Comparison of ENCODE assay signal across 18 cellular contexts in genomic region chr14:49526101-49526500, GRCh38.
DNase-seq lines count a peak whose midpoint lies in the region; ATAC-seq, FAIRE-seq and TF ChIP-seq lines count a peak whose summit lies in the region.
"Had no signal": no experiment of that assay in that cellular context is flagged by ENCODE, and none has a peak within 500 bp of the region (broad histone marks: within the 10 kb centered on the region; RNA-seq: fewer than 3 reads in every experiment).

No MANE protein-coding gene starts in this region.

- H3K79me2 ChIP-seq in H1 (ENCODE audit: control insufficient read depth in 1 of 2, insufficient read depth in 2 of 2, low read length in 2 of 2) (no peaks in the 10 kb centered on the region), SK-N-SH (ENCODE audit: insufficient read depth) (no peaks in the 10 kb centered on the region)

- H3K9me3 ChIP-seq in H1 (ENCODE audit: insufficient read depth in 2 of 2, low read depth in 1 of 2, low read length in 1 of 2) (no peaks in the 10 kb centered on the region), SK-N-SH (no peaks in the 10 kb centered on the region)

- H2AFZ ChIP-seq in H1 (ENCODE audit: low read length) (no peak overlapping the region), SK-N-SH (ENCODE audit: low read depth) (no peak overlapping the region)

- DNase-seq in H1 (ENCODE audit: low read depth in 1 of 2, low spot score in 2 of 2) (no peak), iPS-NIHi11 (ENCODE audit: low spot score) (peak; percentile 35), osteocyte (ENCODE audit: extremely low spot score, unreplicated experiment) (no peak), SK-N-SH (no peak)
- DNase-seq: ACHN; Caco-2; CD4-positive, alpha-beta T cell; GOT3; H9; IMR-90 had no signal

- CTCF ChIA-PET in H1 (lab: Charles Lee; ENCODE audit: partially characterized antibody): interaction anchor here (1.1 to 2.2 kb wide), 4 partner anchors 12 to 61 kb away, joined by 4 to 11 read pairs (median 6); no protein-coding TSS in a partner anchor
- CTCF ChIA-PET in SK-N-SH (lab: Yijun Ruan, JAX): interaction anchor here (0.6 kb wide), 1 partner anchor 29 kb away, joined by 3 read pairs; no protein-coding TSS in a partner anchor

- no peaks in the 10 kb centered on the region for H3F3A ChIP-seq in SK-N-SH (replicated peaks; ENCODE audit: insufficient read depth)

- H3K4ac ChIP-seq in H1 (replicated peaks; ENCODE audit: insufficient read length, low read depth, low read length): no peak overlapping the region

- ATAC-seq in GM18861 (IDR thresholded peaks at IDR 0.05; ENCODE audit: unreplicated experiment) (no peak), GM18868 (IDR thresholded peaks at IDR 0.05; ENCODE audit: unreplicated experiment) (no peak)

- H3K27me3 ChIP-seq in H1 (replicated peaks in 1 of 4; ENCODE audit: control insufficient read depth in 3 of 4, extremely low read depth in 1 of 4, insufficient read depth in 3 of 4, low read length in 3 of 4): no peaks in the 10 kb centered on the region
- H3K27me3 ChIP-seq in SK-N-SH (ENCODE audit: insufficient read depth): no peaks in the 10 kb centered on the region; the same call in 1 of the 2 replicates

- no peak overlapping the region for H3K27ac Mint-ChIP-seq in osteocyte (ENCODE audit: unreplicated experiment)
- H3K27ac Mint-ChIP-seq: CD4-positive, alpha-beta T cell; H9 had no signal

- H3K27me3 Mint-ChIP-seq in osteocyte (ENCODE audit: unreplicated experiment): peaks cover 36% of the 10 kb centered on the region

- no peak for FAIRE-seq in H1 (lab: Jason Lieb, UNC)
- FAIRE-seq: A204.1, D721Med, G401.6, GM12891, HTR-8/SVneo had no signal

- H3K23ac ChIP-seq in H1 (ENCODE audit: insufficient read length): no peak overlapping the region

- H2BK12ac ChIP-seq in H1 (ENCODE audit: low read depth, low read length): no peak overlapping the region

- TF ChIP-seq POLR2A in H1 (IDR thresholded peaks at IDR 0.05; ENCODE audit: control extremely low read depth in 1 of 2, low read depth in 2 of 2, low read length in 2 of 2): no peak

- no peaks in the 10 kb centered on the region for H4K20me1 ChIP-seq in H1 (replicated peaks in 1 of 2; ENCODE audit: control insufficient read depth in 1 of 2, insufficient read depth in 2 of 2, low read length in 2 of 2)
- H4K20me1 ChIP-seq in SK-N-SH (ENCODE audit: insufficient read depth): no peaks in the 10 kb centered on the region

- H3K4me1 ChIP-seq in H1 (replicated peaks in 1 of 4; ENCODE audit: control insufficient read depth in 3 of 4, insufficient read depth in 4 of 4, low read length in 3 of 4): no peaks in the 10 kb centered on the region
- H3K4me1 ChIP-seq in SK-N-SH (ENCODE audit: control insufficient read depth in 1 of 2, insufficient read depth in 2 of 2, low read depth in 1 of 2, low read length in 1 of 2): no peaks in the 10 kb centered on the region

- H2BK5ac ChIP-seq in H1 (ENCODE audit: low read depth, low read length): no peak overlapping the region

- H3K4me3 ChIP-seq in H1 (ENCODE audit: extremely low read depth in 1 of 4, insufficient read depth in 2 of 4, low read depth in 3 of 4, low read length in 4 of 4) (no peak overlapping the region), SK-N-SH (ENCODE audit: low read depth in 2 of 2, low read length in 1 of 2) (no peak overlapping the region)

- no peaks in the 10 kb centered on the region for H3K79me1 ChIP-seq in H1 (ENCODE audit: low read depth, low read length)

- peaks cover 9% of the 10 kb centered on the region for H3K9me3 Mint-ChIP-seq in osteocyte (ENCODE audit: unreplicated experiment)
- H3K9me3 Mint-ChIP-seq: CD4-positive, alpha-beta T cell had no signal

- H3K9ac ChIP-seq in H1 (replicated peaks in 1 of 4; ENCODE audit: extremely low read depth in 1 of 4, low read depth in 3 of 4, low read length in 3 of 4) (no peak overlapping the region), SK-N-SH (no peak overlapping the region)

- no peak for TF ChIP-seq RAD21 in H1 (IDR thresholded peaks at IDR 0.05 in 1 of 2, conservative IDR thresholded peaks at IDR 0.05 in 1 of 2; ENCODE audit: low read depth in 2 of 2, low read length in 2 of 2)
- no peak for TF ChIP-seq RAD21 in SK-N-SH (IDR thresholded peaks at IDR 0.05; ENCODE audit: low read length)

- H4K8ac ChIP-seq in H1 (ENCODE audit: extremely low read depth, insufficient read depth, low read length): no peak overlapping the region

- H3K9me2 ChIP-seq in SK-N-SH: no peaks in the 10 kb centered on the region

- POLR2A ChIA-PET in H1 (lab: Charles Lee; ENCODE audit: partially characterized antibody): interaction anchor here (1.1 kb wide), 1 partner anchor 57 kb away, joined by 3 read pairs; no protein-coding TSS in a partner anchor
- POLR2A ChIA-PET in SK-N-SH (lab: Yijun Ruan, JAX): no interaction called here

- no peak for TF ChIP-seq CTCF in H1 (IDR thresholded peaks at IDR 0.05; ENCODE audit: control extremely low read depth in 1 of 3, insufficient read depth in 1 of 3, low read depth in 1 of 3, low read length in 3 of 3)
- TF ChIP-seq CTCF in osteocyte (IDR thresholded peaks at IDR 0.05): no peak
- TF ChIP-seq CTCF in SK-N-SH (IDR thresholded peaks at IDR 0.05): no peak

- H3K36me3 Mint-ChIP-seq in osteocyte (ENCODE audit: unreplicated experiment): no peaks in the 10 kb centered on the region

- no peak overlapping the region for H3K56ac ChIP-seq in H1 (replicated peaks; ENCODE audit: insufficient read length, low read depth, low read length)

- 0 out of 2 replicates have a peak, but pooled peaks cover 2% of the 10 kb centered on the region for H3K23me2 ChIP-seq in H1 (ENCODE audit: low read depth, low read length)

- H3K27ac ChIP-seq in H1 (ENCODE audit: low read depth, low read length): no peak overlapping the region
- H3K27ac ChIP-seq in SK-N-SH (ENCODE audit: low read depth in 2 of 2, low read length in 1 of 2): no peak overlapping the region
- H3K27ac ChIP-seq: C4-2B had no signal

- H3K4me3 Mint-ChIP-seq in osteocyte (ENCODE audit: unreplicated experiment): peak overlapping the region; percentile 7
- H3K4me3 Mint-ChIP-seq: CD4-positive, alpha-beta T cell; H9 had no signal

- H2BK120ac ChIP-seq in H1 (replicated peaks; ENCODE audit: low read depth, low read length): no peak overlapping the region

- no peak overlapping the region for H3K14ac ChIP-seq in H1 (ENCODE audit: insufficient read length)

- H2BK15ac ChIP-seq in H1 (ENCODE audit: low read length): no peak overlapping the region

- no peak overlapping the region for H3K18ac ChIP-seq in H1 (ENCODE audit: extremely low read depth, low read length)

- H3K4me2 ChIP-seq in H1 (ENCODE audit: insufficient read depth in 1 of 2, low read depth in 2 of 2, low read length in 2 of 2): no peak overlapping the region
- H3K4me2 ChIP-seq in SK-N-SH: no peak overlapping the region

- H2AK5ac ChIP-seq in H1 (ENCODE audit: low read depth, low read length): no peak overlapping the region

- no peak overlapping the region for H4K5ac ChIP-seq in H1 (ENCODE audit: insufficient read length, low read depth, low read length)

- H4K91ac ChIP-seq in H1 (replicated peaks; ENCODE audit: insufficient read length, low read length): no peak overlapping the region

- H3K4me1 Mint-ChIP-seq in osteocyte (ENCODE audit: unreplicated experiment): peaks cover 26% of the 10 kb centered on the region

- TF ChIP-seq EP300 in H1 (IDR thresholded peaks at IDR 0.05; ENCODE audit: borderline replicate concordance in 1 of 2, low read depth in 2 of 2, low read length in 2 of 2) (no peak), SK-N-SH (IDR thresholded peaks at IDR 0.05; ENCODE audit: borderline replicate concordance in 1 of 2, low read depth in 1 of 2, low read length in 1 of 2) (no peak)

- no peak overlapping the region for H2BK20ac ChIP-seq in H1 (ENCODE audit: low read length)

- no peaks in the 10 kb centered on the region; a peak in 1 of 8 replicates for H3K36me3 ChIP-seq in H1 (ENCODE audit: control insufficient read depth in 2 of 4, insufficient read depth in 4 of 4, low read length in 3 of 4)
- H3K36me3 ChIP-seq in SK-N-SH (replicated peaks in 1 of 2; ENCODE audit: control insufficient read depth in 1 of 2, insufficient read depth in 2 of 2, low read length in 1 of 2): no peaks in the 10 kb centered on the region

TF ChIP-seq in H1, 55 proteins besides CTCF, POLR2A, EP300 and RAD21:
- TF ChIP-seq RXRA (IDR thresholded peaks at IDR 0.05; ENCODE audit: insufficient read depth, low read depth, low read length) (no peak), RBBP5 (IDR thresholded peaks at IDR 0.05; ENCODE audit: borderline replicate concordance, low read depth, low read length) (no peak), TCF12 (IDR thresholded peaks at IDR 0.05; ENCODE audit: low read depth, low read length) (no peak), RNF2 (IDR thresholded peaks at IDR 0.05; ENCODE audit: borderline replicate concordance, low read depth, low read length, missing control alignments, poor library complexity, severe bottlenecking) (no peak), BRCA1 (IDR thresholded peaks at IDR 0.05; ENCODE audit: low read depth, low read length) (no peak), TEAD4 (IDR thresholded peaks at IDR 0.05; ENCODE audit: low read depth, low read length) (peak; percentile 35; the same call in 1 of the 2 replicates)

TF ChIP-seq in SK-N-SH, 30 proteins besides CTCF, POLR2A, EP300 and RAD21 (continues in another document):
- TF ChIP-seq TAF1 (IDR thresholded peaks at IDR 0.05; ENCODE audit: borderline replicate concordance, low read depth, low read length) (no peak), RXRA (IDR thresholded peaks at IDR 0.05; ENCODE audit: borderline replicate concordance, low read depth) (no peak), SIN3A (IDR thresholded peaks at IDR 0.05; ENCODE audit: borderline replicate concordance, low read depth, low read length) (no peak), SMC3 (IDR thresholded peaks at IDR 0.05; ENCODE audit: low read depth, low read length) (no peak), USF2 (IDR thresholded peaks at IDR 0.05; ENCODE audit: borderline replicate concordance, low read depth, low read length) (no peak), NRF1 (IDR thresholded peaks at IDR 0.05; ENCODE audit: low read depth, low read length) (no peak)

Comparison
In these comparisons a context has a peak if more than half of its experiments do, and no peak if none do; other contexts are left out.
1. Of the 17 proteins assayed by ChIP-seq in both H1 and SK-N-SH: peak only in H1: TEAD4; only in SK-N-SH: none; in both: none; in neither: 16.